25 cellular contexts compared by ENCODE assay signal in genomic region chr6:163083141-163083540, GRCh38.
"Had no signal": no experiment of that assay in that cellular context is flagged by ENCODE, and none has a peak within 500 bp of the region (broad histone marks: within the 10 kb centered on the region; RNA-seq: fewer than 3 reads in every experiment).

No MANE protein-coding gene starts in this region.

- H3K4me3 Mint-ChIP-seq: central memory CD8-positive, alpha-beta T cell; memory B cell; naive B cell; nephron had no signal

- H3K4me1 ChIP-seq: esophagus squamous epithelium, gastroesophageal sphincter, lower lobe of right lung, spleen, stomach had no signal

- ATAC-seq: gastroesophageal sphincter, left cardiac atrium, lower lobe of right lung, sciatic nerve had no signal

- H3K27me3 Mint-ChIP-seq: central memory CD8-positive, alpha-beta T cell; naive B cell had no signal

- H3K4me1 Mint-ChIP-seq: central memory CD8-positive, alpha-beta T cell; memory B cell; naive B cell; nephron had no signal

- H3K4me3 ChIP-seq: dorsolateral prefrontal cortex, esophagus squamous epithelium, gastroesophageal sphincter, left ventricle myocardium inferior, lower lobe of right lung, spleen, stomach had no signal

- H3K9me3 ChIP-seq: esophagus squamous epithelium, gastroesophageal sphincter, left ventricle myocardium inferior, lower lobe of right lung, neutrophil, spleen, stomach had no signal

- H3K27ac Mint-ChIP-seq: memory B cell, naive B cell, nephron had no signal

- DNase-seq: cortex of kidney; dorsolateral prefrontal cortex; effector memory CD4-positive, alpha-beta T cell; esophagus squamous epithelium; foreskin fibroblast; kidney; left cardiac atrium; left ventricle myocardium inferior; lower lobe of right lung; midbrain; naive B cell; spleen; stimulated activated CD4-positive, alpha-beta T cell treated with anti-CD3 and anti-CD28 coated beads, Interleukin-15, amount 100 ng/mL, for 24 hours; stimulated activated CD4-positive, alpha-beta T cell treated with anti-CD3 and anti-CD28 coated beads, Interleukin-1b, Interleukin-23, amount 100 ng/mL, for 48 hours; stimulated activated CD4-positive, alpha-beta T cell treated with anti-CD3 and anti-CD28 coated beads, Interleukin-4, amount 100 ng/mL, for 4 hours; stimulated activated naive CD4-positive, alpha-beta T cell; stomach; substantia nigra; trophoblast cell had no signal

- H3K27ac ChIP-seq: dorsolateral prefrontal cortex, esophagus squamous epithelium, gastroesophageal sphincter, left ventricle myocardium inferior, lower lobe of right lung, neutrophil, spleen, stomach had no signal

- H3K36me3 ChIP-seq: esophagus squamous epithelium, gastroesophageal sphincter, left ventricle myocardium inferior, lower lobe of right lung, neutrophil, spleen, stomach had no signal

- H3K27me3 ChIP-seq: dorsolateral prefrontal cortex, esophagus squamous epithelium, gastroesophageal sphincter, neutrophil, spleen, stomach had no signal
